Comparison of ENCODE assay signal across 1 cellular context in the genomic region with DNA sequence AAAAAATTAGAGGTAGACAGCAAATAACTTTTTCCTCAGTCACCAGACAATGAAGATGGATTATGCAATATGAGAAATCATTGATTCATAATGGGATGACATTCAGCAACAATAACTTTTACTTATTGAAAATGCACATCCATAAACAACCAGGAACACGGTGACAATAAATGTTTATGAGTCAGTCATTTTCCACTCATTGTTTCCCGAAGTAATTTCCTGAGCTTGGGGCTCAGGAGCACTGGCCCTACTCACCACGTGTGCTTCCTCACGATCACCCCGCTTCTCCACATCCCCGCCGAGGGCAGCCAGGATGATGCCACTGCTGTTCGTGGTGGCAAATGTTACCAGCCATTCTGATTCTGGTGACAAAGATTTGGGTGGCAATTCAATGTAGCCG.
TF ChIP-seq lines count a peak whose summit lies in the region.

No MANE protein-coding gene starts in this region.

TF ChIP-seq in HepG2, 621 proteins besides CTCF, POLR2A, EP300 and RAD21 (continued from another document):
- TF ChIP-seq ZBTB40 (IDR thresholded peaks at IDR 0.05) (no peak), ZBTB40 (CRISPR knock-in tag; IDR thresholded peaks at IDR 0.05) (no peak)
